ENCODE assay signal across 8 cellular contexts in genomic region chr17:59842901-59843652, GRCh38. TPM values are rescaled to one million over a fixed set of nuclear protein-coding genes. Genes with fewer than 3 reads are reported as not detected.
DNase-seq lines count a peak whose midpoint lies in the region; ATAC-seq and TF ChIP-seq lines count a peak whose summit lies in the region.

No MANE protein-coding gene starts in this region.

- no peaks in the 10 kb centered on the region for H3K9me3 Mint-ChIP-seq in activated naive CD8-positive, alpha-beta T cell treated with anti-CD3 and anti-CD28 coated beads, Interleukin-2, amount 10 ng/mL, durations not matched to agents 7 days and 5 days

- no peaks in the 10 kb centered on the region for H3K9me3 ChIP-seq in OCI-LY3 (ENCODE audit: insufficient read depth, low read length)

- H3K4me1 Mint-ChIP-seq in activated naive CD8-positive, alpha-beta T cell treated with anti-CD3 and anti-CD28 coated beads, Interleukin-2, amount 10 ng/mL, durations not matched to agents 7 days and 5 days: peaks cover 47% of the 10 kb centered on the region

- DNase-seq in AG09319 (ENCODE audit: extremely low read depth, low read depth) (peak; percentile 89), left colon (peak; percentile 68), HEK293T (ENCODE audit: extremely low spot score) (no peak)
- DNase-seq in activated naive CD8-positive, alpha-beta T cell treated with anti-CD3 and anti-CD28 coated beads, Interleukin-2, amount 10 ng/mL, durations not matched to agents 7 days and 5 days: no peak
- peak; percentile 41 for DNase-seq in stimulated activated CD8-positive, alpha-beta memory T cell treated with anti-CD3 and anti-CD28 coated beads, Interleukin-12 subunit alpha, Interleukin-12 subunit beta, amount 100 ng/mL, for 4 hours (ENCODE audit: low read depth)

- H4K20me1 ChIP-seq in OCI-LY3 (ENCODE audit: insufficient read depth, low read length): peaks cover 29% of the 10 kb centered on the region

- peak overlapping the region; percentile 99 for H3K9ac ChIP-seq in OCI-LY3 (ENCODE audit: low read length)

- H3K79me2 ChIP-seq in OCI-LY3 (ENCODE audit: low read length): peaks cover 42% of the 10 kb centered on the region

- no peak for TF ChIP-seq CTCF in AG09319 (IDR thresholded peaks at IDR 0.05; ENCODE audit: low read depth, low read length)
- no peak for TF ChIP-seq CTCF in OCI-LY3 (IDR thresholded peaks at IDR 0.05; ENCODE audit: low read depth, low read length)

- ATAC-seq in GM21367 (IDR thresholded peaks at IDR 0.05; ENCODE audit: unreplicated experiment) (peak; percentile 22), left colon (peak; percentile 7), HG02852 (IDR thresholded peaks at IDR 0.05; ENCODE audit: unreplicated experiment) (no peak)
- ATAC-seq in activated naive CD8-positive, alpha-beta T cell treated with anti-CD3 and anti-CD28 coated beads, Interleukin-2, amount 10 ng/mL, durations not matched to agents 7 days and 5 days (ENCODE audit: low read depth): peak; percentile 25

- no peaks in the 10 kb centered on the region for H3K27me3 Mint-ChIP-seq in activated naive CD8-positive, alpha-beta T cell treated with anti-CD3 and anti-CD28 coated beads, Interleukin-2, amount 10 ng/mL, durations not matched to agents 7 days and 5 days

- peak overlapping the region; percentile 90 for H3K4me3 Mint-ChIP-seq in activated naive CD8-positive, alpha-beta T cell treated with anti-CD3 and anti-CD28 coated beads, Interleukin-2, amount 10 ng/mL, durations not matched to agents 7 days and 5 days

- H3K27me3 ChIP-seq in OCI-LY3 (ENCODE audit: low read depth, low read length): peaks cover 13% of the 10 kb centered on the region; the same call in 1 of the 2 replicates

- peak overlapping the region; percentile 8 for H3K4me2 ChIP-seq in OCI-LY3 (ENCODE audit: low read length)

- intact Hi-C loops in left colon (cut with DNase I, micrococcal nuclease): no loop called here

- H3K36me3 Mint-ChIP-seq in activated naive CD8-positive, alpha-beta T cell treated with anti-CD3 and anti-CD28 coated beads, Interleukin-2, amount 10 ng/mL, durations not matched to agents 7 days and 5 days: peaks cover 46% of the 10 kb centered on the region

- CTCF ChIA-PET in HEK293T (lab: Yijun Ruan, JAX): no interaction called here

- peak overlapping the region; percentile 77 for H3K27ac Mint-ChIP-seq in activated naive CD8-positive, alpha-beta T cell treated with anti-CD3 and anti-CD28 coated beads, Interleukin-2, amount 10 ng/mL, durations not matched to agents 7 days and 5 days

- peaks cover 35% of the 10 kb centered on the region for H3K36me3 ChIP-seq in OCI-LY3 (replicated peaks; ENCODE audit: low read depth, low read length)

- H3K4me3 ChIP-seq in OCI-LY3 (ENCODE audit: low read length): no peak overlapping the region

- peak overlapping the region; percentile 99 for H3K27ac ChIP-seq in OCI-LY3 (ENCODE audit: low read length)

- H2AFZ ChIP-seq in OCI-LY3 (ENCODE audit: low read depth, low read length): no peak overlapping the region

- H3K4me1 ChIP-seq in OCI-LY3 (ENCODE audit: low read length): peaks cover 59% of the 10 kb centered on the region

- POLR2A ChIA-PET in activated naive CD8-positive, alpha-beta T cell treated with anti-CD3 and anti-CD28 coated beads, Interleukin-2, amount 10 ng/mL, durations not matched to agents 7 days and 5 days (lab: Charles Lee): interaction anchor here (0.6 to 9.2 kb wide), 14 partner anchors 10 to 299 kb away, joined by 3 to 189 read pairs (median 4); no protein-coding TSS in a partner anchor
- POLR2A ChIA-PET in HEK293T (lab: Yijun Ruan, JAX): no interaction called here

TF ChIP-seq in HEK293T, 16 proteins besides CTCF, POLR2A, EP300 and RAD21:
- TF ChIP-seq FOXA1 (IDR thresholded peaks at IDR 0.05): no peak
- no peak for TF ChIP-seq L3MBTL2 (conservative IDR thresholded peaks at IDR 0.05)
- no peak for TF ChIP-seq CTBP1 (IDR thresholded peaks at IDR 0.05; ENCODE audit: borderline replicate concordance)
- no peak for TF ChIP-seq FOXK2 (IDR thresholded peaks at IDR 0.05)
- no peak for TF ChIP-seq ARNT (IDR thresholded peaks at IDR 0.05)
- no peak for TF ChIP-seq ELF4 (IDR thresholded peaks at IDR 0.05)
- TF ChIP-seq PKNOX1 (IDR thresholded peaks at IDR 0.05): no peak
- TF ChIP-seq ZNF384 (IDR thresholded peaks at IDR 0.05): no peak
- no peak for TF ChIP-seq NFRKB (IDR thresholded peaks at IDR 0.05)
- no peak for TF ChIP-seq SP1 (IDR thresholded peaks at IDR 0.05)
- no peak for TF ChIP-seq LEF1 (IDR thresholded peaks at IDR 0.05; ENCODE audit: borderline replicate concordance)
- no peak for TF ChIP-seq FOXM1 (IDR thresholded peaks at IDR 0.05; ENCODE audit: borderline replicate concordance)
- no peak for TF ChIP-seq BHLHE40 (IDR thresholded peaks at IDR 0.05; ENCODE audit: borderline replicate concordance)
- no peak for TF ChIP-seq SUZ12 (IDR thresholded peaks at IDR 0.05)
- TF ChIP-seq HDGF (IDR thresholded peaks at IDR 0.05; ENCODE audit: borderline replicate concordance): no peak
- no peak for TF ChIP-seq TARDBP (IDR thresholded peaks at IDR 0.05)

RNA-seq across cellular contexts. Expression of gene TUBD1, which starts 49.7 kb away (rescaled TPM):
- total RNA-seq in activated naive CD8-positive, alpha-beta T cell treated with anti-CD3 and anti-CD28 coated beads, Interleukin-2, amount 10 ng/mL, durations not matched to agents 7 days and 5 days: 10 to 100 TPM; 16.5 to 21.1 TPM
- total RNA-seq in left colon: 1 to 10 TPM; 6.0 to 6.1 TPM

RNA-seq across cellular contexts. Expression of gene RPS6KB1, which starts 49.8 kb away (rescaled TPM):
- 10 to 100 TPM; 46.3 to 49.4 TPM for total RNA-seq in activated naive CD8-positive, alpha-beta T cell treated with anti-CD3 and anti-CD28 coated beads, Interleukin-2, amount 10 ng/mL, durations not matched to agents 7 days and 5 days
- 10 to 100 TPM; 27.0 to 29.3 TPM for total RNA-seq in left colon

Comparison
In these comparisons a context has a peak if more than half of its experiments do, and no peak if none do; other contexts are left out.
1. DNase-seq: peak in AG09319 (single experiment), left colon (2 of 2) and stimulated activated CD8-positive, alpha-beta memory T cell treated with anti-CD3 and anti-CD28 coated beads, Interleukin-12 subunit alpha, Interleukin-12 subunit beta, amount 100 ng/mL, for 4 hours (single experiment); none in activated naive CD8-positive, alpha-beta T cell treated with anti-CD3 and anti-CD28 coated beads, Interleukin-2, amount 10 ng/mL, durations not matched to agents 7 days and 5 days (single experiment) and HEK293T (single experiment).